Comparison of ENCODE assay signal across 1 cellular context in genomic region chr15:85667491-85668424, GRCh38.
TF ChIP-seq lines count a peak whose summit lies in the region.

No MANE protein-coding gene starts in this region.

TF ChIP-seq in GM12878, 131 proteins besides CTCF, POLR2A, EP300 and RAD21 (continued from another document):
- TF ChIP-seq ZNF687 (IDR thresholded peaks at IDR 0.05) (peak; percentile 45; the same call in 1 of the 2 replicates), CREB1 (IDR thresholded peaks at IDR 0.05; ENCODE audit: low read depth) (0 out of 2 replicates have a peak, but pooled peaks have one; percentile 49), NKRF (conservative IDR thresholded peaks at IDR 0.05) (no peak), HDAC2 (IDR thresholded peaks at IDR 0.05) (no peak), EED (IDR thresholded peaks at IDR 0.05; ENCODE audit: low read depth) (peak; percentile 35; the same call in 1 of the 2 replicates), FOS (IDR thresholded peaks at IDR 0.05; ENCODE audit: borderline replicate concordance, extremely low read depth, insufficient read length) (no peak), PBX3 (IDR thresholded peaks at IDR 0.05; ENCODE audit: insufficient replicate concordance, low read depth, low read length) (peak; percentile 55), FOXM1 (IDR thresholded peaks at IDR 0.05; ENCODE audit: low read depth, low read length) (peak; percentile 79; the same call in 1 of the 2 replicates), SP1 (IDR thresholded peaks at IDR 0.05; ENCODE audit: low read depth, low read length) (no peak), HCFC1 (IDR thresholded peaks at IDR 0.05; ENCODE audit: low read length) (no peak), RELA (IDR thresholded peaks at IDR 0.05; ENCODE audit: borderline replicate concordance, partially characterized antibody) (no peak), BMI1 (IDR thresholded peaks at IDR 0.05; ENCODE audit: borderline replicate concordance) (peak; percentile 87), NFIC (IDR thresholded peaks at IDR 0.05; ENCODE audit: low read depth, low read length) (peak; percentile 48; the same call in 1 of the 2 replicates), CREM (IDR thresholded peaks at IDR 0.05; ENCODE audit: low read depth) (peak; percentile 65; the same call in 1 of the 2 replicates), ZBTB40 (IDR thresholded peaks at IDR 0.05; ENCODE audit: borderline replicate concordance) (peak; percentile 32; the same call in 1 of the 2 replicates), ZBED1 (IDR thresholded peaks at IDR 0.05; ENCODE audit: borderline replicate concordance) (no peak), NR2C1 (IDR thresholded peaks at IDR 0.05) (no peak), RELB (IDR thresholded peaks at IDR 0.05; ENCODE audit: low read depth) (0 out of 2 replicates have a peak, but pooled peaks have one; percentile 24), RUNX3 (IDR thresholded peaks at IDR 0.05; ENCODE audit: low read length) (peak; percentile 46; the same call in 1 of the 2 replicates), TCF7 (IDR thresholded peaks at IDR 0.05; ENCODE audit: borderline replicate concordance) (no peak), BCLAF1 (IDR thresholded peaks at IDR 0.05) (no peak), MXI1 (IDR thresholded peaks at IDR 0.05; ENCODE audit: low read depth, low read length) (peak; percentile 79; the same call in 1 of the 2 replicates), POLR2AphosphoS2 (IDR thresholded peaks at IDR 0.05; ENCODE audit: low read depth, low read length) (no peak), JUND (IDR thresholded peaks at IDR 0.05; ENCODE audit: low read depth, low read length) (0 out of 2 replicates have a peak, but pooled peaks have one; percentile 25), JUNB (IDR thresholded peaks at IDR 0.05) (peak; percentile 46), POU2F2 (IDR thresholded peaks at IDR 0.05; ENCODE audit: borderline replicate concordance, low read depth, low read length) (no peak), ATF7 (IDR thresholded peaks at IDR 0.05; ENCODE audit: low read depth) (peak; percentile 87)
